ENCODE assay signal across 8 cellular contexts in the genomic region with DNA sequence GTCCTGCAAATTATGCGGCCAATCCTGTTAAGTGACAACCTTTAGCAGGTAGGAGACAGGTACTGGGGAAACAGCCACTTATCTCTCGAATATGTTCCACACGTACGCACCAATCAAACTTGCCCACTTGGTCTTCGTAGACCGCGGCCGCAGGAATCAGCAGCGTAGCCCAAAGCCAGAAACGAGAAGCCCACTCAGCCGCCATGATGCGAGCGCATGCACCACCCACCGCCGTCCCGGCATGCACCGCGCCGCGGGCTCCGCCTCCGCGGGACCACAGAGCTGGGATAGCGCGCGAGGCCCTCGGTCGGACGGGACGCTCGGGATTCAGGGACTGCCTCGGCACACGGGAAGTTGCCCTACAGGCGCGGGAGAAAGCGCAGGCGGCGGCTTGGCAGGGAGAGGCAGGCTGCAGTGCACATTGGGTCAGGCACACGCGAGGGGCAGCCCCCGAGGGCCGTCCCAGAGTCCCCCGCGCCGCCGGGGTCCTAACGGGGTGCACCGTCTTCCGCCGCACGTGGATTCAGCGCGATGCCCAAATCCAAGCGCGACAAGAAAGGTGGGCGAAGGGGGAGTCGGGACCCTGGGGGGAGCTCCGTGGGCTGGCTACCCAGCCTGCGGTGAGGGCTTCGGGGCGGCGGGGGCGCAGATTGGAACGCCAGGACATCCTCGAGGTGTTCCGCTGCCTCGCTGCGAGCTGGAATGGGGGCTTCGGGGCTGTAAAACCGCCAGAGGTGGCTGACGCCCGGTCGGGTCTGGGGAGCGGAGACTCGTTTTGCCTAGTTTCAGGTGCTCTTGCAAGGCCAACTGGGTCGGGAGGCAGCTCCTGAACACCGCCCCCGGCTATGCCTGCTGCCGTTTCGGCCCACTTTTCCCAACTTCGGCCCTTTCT. TPM values are rescaled to one million over a fixed set of nuclear protein-coding genes. Genes with fewer than 3 reads are reported as not detected.
DNase-seq lines count a peak whose midpoint lies in the region; ATAC-seq and TF ChIP-seq lines count a peak whose summit lies in the region.

EMC1 (minus strand) TSS at position 220 of the 892 bp plus-strand sequence; CDS start at position 205, 15 bp downstream.
MRTO4 (plus strand) TSS at position 501 of the 892 bp plus-strand sequence; CDS start at position 532, 31 bp downstream.

- peak; percentile 71 for ATAC-seq in GM21447 (IDR thresholded peaks at IDR 0.05; ENCODE audit: unreplicated experiment)
- peak; percentile 95 for ATAC-seq in Panc1
- peak; percentile 87 to 96 for ATAC-seq in activated T-cell treated with anti-CD3 and anti-CD28 coated beads, Interleukin-2, amount 50 U/mL, for 72 hours (replicated peaks in 1 of 2)

- CTCF ChIA-PET in Panc1 (lab: Charles Lee): no interaction called here

- H3K4me1 ChIP-seq in Panc1 (ENCODE audit: control insufficient read depth, insufficient read depth, low read length) (peaks cover 26% of the 10 kb centered on the region), esophagus squamous epithelium (peaks cover 17 to 48% (median 26%) of the 10 kb centered on the region in 3 donors)

- H3K27ac Mint-ChIP-seq in activated T-cell treated with anti-CD3 and anti-CD28 coated beads, Interleukin-2, amount 50 U/mL, for 72 hours: peak within 1 kb of the TSS; percentile 95

- H3K27me3 ChIP-seq in Panc1 (ENCODE audit: control insufficient read depth, insufficient read depth, low read length) (no peaks in the 10 kb centered on the region), esophagus squamous epithelium (no peaks in the 10 kb centered on the region)

- H3K36me3 Mint-ChIP-seq in activated T-cell treated with anti-CD3 and anti-CD28 coated beads, Interleukin-2, amount 50 U/mL, for 72 hours (ENCODE audit: insufficient read depth in 2 of 2): peaks cover 5 to 8% of the 10 kb centered on the region in 2 donors

- WGBS in esophagus squamous epithelium, 2 donors: 0 to 3% methylated on average over 15 to 32 of the region's 81 CpGs

- intact Hi-C loops in Panc1 (cut with micrococcal nuclease; ENCODE audit: unreplicated experiment) (no loop called here), esophagus squamous epithelium (cut with DNase I) (loop anchor here (10.0 kb wide), 1 partner anchor 403 kb away; no protein-coding TSS in a partner anchor)

- H3K4me3 ChIP-seq in Panc1 (ENCODE audit: low read depth in 2 of 2, low read length in 2 of 2) (peak within 1 kb of the TSS; percentile 58 to 92), esophagus squamous epithelium (peak within 1 kb of the TSS; percentile 73 to 96 (median 84))

- in situ Hi-C loops in Panc1 (cut with HindIII; ENCODE audit: low pct_unique_long_range_greater_than_20kb, low sequenced_read_pairs): no loop called here

- peaks cover 53% of the 10 kb centered on the region for H3K4me1 Mint-ChIP-seq in activated T-cell treated with anti-CD3 and anti-CD28 coated beads, Interleukin-2, amount 50 U/mL, for 72 hours (ENCODE audit: low read depth)

- DNase-seq in DMS 273 treated with DMSO at 0.1 percent for 48 hours (lab: John Stamatoyannopoulos, UW) (peak; percentile 43), HuH-7 (ENCODE audit: low spot score) (peak; percentile 85), Panc1 (ENCODE audit: low read depth, low spot score) (peak; percentile 47), esophagus squamous epithelium (lab: John Stamatoyannopoulos, UW) (peak; percentile 16), myocyte (ENCODE audit: low read depth) (peak; percentile 87)
- DNase-seq in activated T-cell treated with anti-CD3 and anti-CD28 coated beads, Interleukin-2, amount 50 U/mL, for 72 hours: peak; percentile 95
- DNase-seq in stimulated activated CD8-positive, alpha-beta memory T cell treated with anti-CD3 and anti-CD28 coated beads, Interleukin-7, amount 100 ng/mL, for 4 hours (ENCODE audit: low read depth in 2 of 2): peak; percentile 79 to 86

- no peak for TF ChIP-seq CTCF in Panc1 (IDR thresholded peaks at IDR 0.05)
- peak in 1 of 6 experiments; percentile 43 for TF ChIP-seq CTCF in esophagus squamous epithelium (IDR thresholded peaks at IDR 0.05)

- H3K9me3 ChIP-seq in Panc1 (ENCODE audit: control insufficient read depth, insufficient read depth, low read depth, low read length) (no peaks in the 10 kb centered on the region), esophagus squamous epithelium (no peaks in the 10 kb centered on the region)

- H3K27me3 Mint-ChIP-seq in activated T-cell treated with anti-CD3 and anti-CD28 coated beads, Interleukin-2, amount 50 U/mL, for 72 hours (ENCODE audit: low read depth): no peaks in the 10 kb centered on the region

- H3K27ac ChIP-seq in Panc1 (ENCODE audit: low read length): peak within 1 kb of the TSS; percentile 96
- H3K27ac ChIP-seq in esophagus squamous epithelium: peak within 1 kb of the TSS; percentile 91 to 95 (median 94)

- POLR2A ChIA-PET in Panc1 (lab: Charles Lee): no interaction called here

- no TSS peak for BruUV-seq in Panc1 (replicated peaks; lab: Mats Ljungman, UMichigan)

- peak within 1 kb of the TSS; percentile 84 to 97 for H3K4me3 Mint-ChIP-seq in activated T-cell treated with anti-CD3 and anti-CD28 coated beads, Interleukin-2, amount 50 U/mL, for 72 hours

- peaks cover 5% of the 10 kb centered on the region; the same call in 1 of the 2 replicates for H3K36me3 ChIP-seq in Panc1 (ENCODE audit: control insufficient read depth, insufficient read depth, low read length)
- H3K36me3 ChIP-seq in esophagus squamous epithelium: peaks cover 0 to 36% (median 0%) of the 10 kb centered on the region in 3 donors

- peak in 1 of 4 donors; percentile 14 for TF ChIP-seq POLR2A in esophagus squamous epithelium (IDR thresholded peaks at IDR 0.05)

- no peaks in the 10 kb centered on the region for H3K9me3 Mint-ChIP-seq in activated T-cell treated with anti-CD3 and anti-CD28 coated beads, Interleukin-2, amount 50 U/mL, for 72 hours

RNA-seq across cellular contexts. Expression of gene EMC1, which starts in this region (rescaled TPM):
- total RNA-seq in Panc1 (2021; ENCODE audit: unreplicated experiment): 103 TPM
- polyA plus RNA-seq in Panc1 (2012; ENCODE audit: insufficient read length): 111 TPM
- 10 to 100 TPM; 36.5 to 38.5 TPM for total RNA-seq in activated T-cell treated with anti-CD3 and anti-CD28 coated beads, Interleukin-2, amount 50 U/mL, for 72 hours
- 10 to 100 TPM; 18.7 to 38.0 (median 34.7) TPM for total RNA-seq in esophagus squamous epithelium
- total RNA-seq in myocyte: 71.7 and 85.0 TPM in 2 replicates
- polyA plus RNA-seq in myocyte (2012): 53.2 TPM

RNA-seq across cellular contexts. Expression of gene MRTO4, which starts in this region (rescaled TPM):
- 90.1 TPM for total RNA-seq in Panc1 (2021; ENCODE audit: unreplicated experiment)
- 56.4 TPM for polyA plus RNA-seq in Panc1 (2012; ENCODE audit: insufficient read length)
- 10 to 100 TPM; 43.7 to 52.7 TPM for total RNA-seq in activated T-cell treated with anti-CD3 and anti-CD28 coated beads, Interleukin-2, amount 50 U/mL, for 72 hours
- total RNA-seq in esophagus squamous epithelium: 10 to 100 TPM; 25.4 to 48.3 (median 34.2) TPM
- total RNA-seq in myocyte: 36.0 and 36.1 TPM in 2 replicates
- 31.5 TPM for polyA plus RNA-seq in myocyte (2012)

Comparison
In these comparisons a context has a peak if more than half of its experiments do, and no peak if none do; other contexts are left out.
1. Peak in every context shown above with its lines: DNase-seq, ATAC-seq, H3K4me3 ChIP-seq and H3K27ac ChIP-seq.
2. DNase-seq: peak in every context shown above with its lines; median percentile 95 in activated T-cell treated with anti-CD3 and anti-CD28 coated beads, Interleukin-2, amount 50 U/mL, for 72 hours; 87 in myocyte; 85 in HuH-7; 82 in stimulated activated CD8-positive, alpha-beta memory T cell treated with anti-CD3 and anti-CD28 coated beads, Interleukin-7, amount 100 ng/mL, for 4 hours; 47 in Panc1; 43 in DMS 273 treated with DMSO at 0.1 percent for 48 hours; 16 in esophagus squamous epithelium.